25 cellular contexts compared by ENCODE assay signal in genomic region chr7:90593205-90593604, GRCh38. TPM values are rescaled to one million over a fixed set of nuclear protein-coding genes. Genes with fewer than 3 reads are reported as not detected.
DNase-seq lines count a peak whose midpoint lies in the region; ATAC-seq, FAIRE-seq and TF ChIP-seq lines count a peak whose summit lies in the region.
"Had no signal": no experiment of that assay in that cellular context is flagged by ENCODE, and none has a peak within 500 bp of the region (broad histone marks: within the 10 kb centered on the region; RNA-seq: fewer than 3 reads in every experiment).

No MANE protein-coding gene starts in this region.

- TF ChIP-seq EP300 in GM12878 (IDR thresholded peaks at IDR 0.05; ENCODE audit: borderline replicate concordance in 1 of 2, control insufficient read depth in 1 of 2, low read depth in 2 of 2, low read length in 2 of 2): no peak

- intact Hi-C loops in GM12878 (cut with micrococcal nuclease; ENCODE audit: unreplicated experiment): loop anchor here (10.0 kb wide), 1 partner anchor 442 kb away; no protein-coding TSS in a partner anchor

- DNase-seq in GM12878 (ENCODE audit: low read depth, low spot score) (no peak), fibroblast of pulmonary artery (ENCODE audit: low read depth) (peak; percentile 23), Ammon's horn (ENCODE audit: low spot score) (no peak), NCI-H2081 treated with DMSO at 0.1 percent for 48 hours (lab: John Stamatoyannopoulos, UW) (no peak)
- DNase-seq: CD4-positive, CD25-positive, alpha-beta regulatory T cell; COR-L47; DMS153; H9; HFFc6; KBM-7; NCI-H1092 treated with DMSO at 0.1 percent for 48 hours; NCI-H1436 treated with DMSO at 0.1 percent for 48 hours; NCI-H1930; NCI-H2227 treated with DMSO at 0.1 percent for 48 hours; NCI-H510A; NCI-H774; OCI-M1; SW 1271 had no signal

- no peak overlapping the region for H3K4me2 ChIP-seq in GM12878 (ENCODE audit: control insufficient read depth, insufficient read depth)

- peak overlapping the region in 2 of 3 donors; percentile 24 to 53 for H3K27ac Mint-ChIP-seq in IgD-negative memory B cell
- H3K27ac Mint-ChIP-seq: CD4-positive, CD25-positive, alpha-beta regulatory T cell; H9 had no signal

- peaks cover 0 to 6% (median 0%) of the 10 kb centered on the region in 3 donors for H3K9me3 Mint-ChIP-seq in IgD-negative memory B cell
- H3K9me3 Mint-ChIP-seq: HFFc6 had no signal

- SMC1A ChIA-PET in GM12878 (lab: Charles Lee; ENCODE audit: uncharacterized antibody, unreplicated experiment): interaction anchor here (1.0 to 7.3 kb wide), 3 partner anchors 15 to 441 kb away, joined by 3 to 45 read pairs (median 3); no protein-coding TSS in a partner anchor

- RAD21 ChIA-PET in GM12878 (lab: Charles Lee; ENCODE audit: unreplicated experiment): interaction anchor here (0.7 kb wide), 1 partner anchor 138 kb away, joined by 3 read pairs; no protein-coding TSS in a partner anchor

- H2AFZ ChIP-seq in ACC112 (ENCODE audit: low read length, unreplicated experiment) (no peak overlapping the region), GM12878 (ENCODE audit: control insufficient read depth, low read depth, low read length) (no peak overlapping the region)

- BruUV-seq in GM12878 (replicated peaks; lab: Mats Ljungman, UMichigan): no TSS peak

- no peak for TF ChIP-seq RAD21 in GM12878 (IDR thresholded peaks at IDR 0.05; ENCODE audit: insufficient read depth, low read depth, low read length)

- peaks cover 16 to 24% (median 19%) of the 10 kb centered on the region in 3 donors for H3K4me1 Mint-ChIP-seq in IgD-negative memory B cell

- H3K36me3 ChIP-seq in ACC112 (ENCODE audit: insufficient read depth, low read length) (0 out of 2 replicates have a peak, but pooled peaks cover 3% of the 10 kb centered on the region), GM12878 (ENCODE audit: control insufficient read depth in 2 of 2, insufficient read depth in 2 of 2, low read length in 1 of 2) (no peaks in the 10 kb centered on the region)

- H3K4me1 ChIP-seq in ACC112 (ENCODE audit: control insufficient read depth, insufficient read depth, low read length, unreplicated experiment) (peaks cover 36% of the 10 kb centered on the region), GM12878 (ENCODE audit: control insufficient read depth, insufficient read depth, low read length) (no peaks in the 10 kb centered on the region)

- 0 out of 2 replicates have a peak overlapping the region, but pooled peaks have one; percentile 7 for H3K4me3 ChIP-seq in ACC112 (ENCODE audit: low read depth, low read length)
- H3K4me3 ChIP-seq in GM12878: no peak overlapping the region
- H3K4me3 ChIP-seq in fibroblast of pulmonary artery (replicated peaks; ENCODE audit: low read depth, low read length): no peak overlapping the region

- FAIRE-seq in GM12878 (lab: Jason Lieb, UNC): peak; percentile 18
- FAIRE-seq: GM18507 had no signal

- TF ChIP-seq POLR2A in GM12878 (IDR thresholded peaks at IDR 0.05; ENCODE audit: low read depth, low read length): no peak

- ATAC-seq in GM12878 (no peak), GM21717 (IDR thresholded peaks at IDR 0.05; ENCODE audit: unreplicated experiment) (no peak), GM21515 (IDR thresholded peaks at IDR 0.05; ENCODE audit: unreplicated experiment) (no peak)
- ATAC-seq: Right ventricle myocardium inferior had no signal

- CTCF ChIA-PET in GM12878 (lab: Yijun Ruan, JAX): interaction anchor here (0.9 to 1.6 kb wide), 3 partner anchors 36 to 441 kb away, joined by 3 to 6 read pairs (median 3); no protein-coding TSS in a partner anchor

- in situ Hi-C loops in GM12878 (cut with MboI): no loop called here

- TF ChIP-seq CTCF in GM12878 (IDR thresholded peaks at IDR 0.05 in 2 of 3, conservative IDR thresholded peaks at IDR 0.05 in 1 of 3; ENCODE audit: control insufficient read depth in 2 of 3, extremely low read depth in 1 of 3, insufficient read depth in 1 of 3, low read depth in 3 of 3, low read length in 3 of 3) (no peak), fibroblast of pulmonary artery (IDR thresholded peaks at IDR 0.05; ENCODE audit: low read length, missing control alignments) (no peak)

- no peaks in the 10 kb centered on the region for H3K27me3 Mint-ChIP-seq in IgD-negative memory B cell

- no peaks in the 10 kb centered on the region for H3K36me3 Mint-ChIP-seq in IgD-negative memory B cell
- H3K36me3 Mint-ChIP-seq: CD4-positive, CD25-positive, alpha-beta regulatory T cell had no signal

- H3K79me2 ChIP-seq in ACC112 (ENCODE audit: control insufficient read depth, insufficient read depth, low read length, unreplicated experiment) (peaks cover 28% of the 10 kb centered on the region), GM12878 (ENCODE audit: control insufficient read depth, insufficient read depth, low read length) (peaks cover 11% of the 10 kb centered on the region)

- H3K27ac ChIP-seq in ACC112 (ENCODE audit: low read depth, low read length) (no peak overlapping the region), GM12878 (ENCODE audit: control insufficient read depth, insufficient read depth) (no peak overlapping the region)

- H3K27me3 ChIP-seq in ACC112 (ENCODE audit: insufficient read depth, low read length) (no peaks in the 10 kb centered on the region), GM12878 (replicated peaks in 1 of 2; ENCODE audit: control insufficient read depth in 2 of 2, insufficient read depth in 2 of 2, low read length in 1 of 2) (no peaks in the 10 kb centered on the region)

- H3K9ac ChIP-seq in GM12878 (ENCODE audit: control insufficient read depth, insufficient read depth, low read length): no peak overlapping the region

- POLR2A ChIA-PET in GM12878 (lab: Charles Lee): no interaction called here

- H3K4me3 Mint-ChIP-seq in IgD-negative memory B cell: peak overlapping the region in 1 of 4 donors; percentile 91
- H3K4me3 Mint-ChIP-seq: H9, HFFc6 had no signal

- no peaks in the 10 kb centered on the region for H4K20me1 ChIP-seq in GM12878 (ENCODE audit: control insufficient read depth, insufficient read depth)

- no peaks in the 10 kb centered on the region for H3K9me3 ChIP-seq in GM12878 (replicated peaks; ENCODE audit: control insufficient read depth, insufficient read depth, low read length)

TF ChIP-seq in GM12878, 131 proteins besides CTCF, POLR2A, EP300 and RAD21:
- TF ChIP-seq RFX5 (IDR thresholded peaks at IDR 0.05; ENCODE audit: low read depth, low read length) (no peak), SUZ12 (IDR thresholded peaks at IDR 0.05; ENCODE audit: unreplicated experiment) (no peak), PAX5 (IDR thresholded peaks at IDR 0.05; ENCODE audit: borderline replicate concordance, low read depth, low read length) (no peak), ATF7 (IDR thresholded peaks at IDR 0.05; ENCODE audit: low read depth) (no peak), EGR1 (IDR thresholded peaks at IDR 0.05; ENCODE audit: borderline replicate concordance in 1 of 2, low read depth in 2 of 2, low read length in 2 of 2) (no peak), CBX3 (IDR thresholded peaks at IDR 0.05; ENCODE audit: borderline replicate concordance, low read depth) (no peak), POLR2AphosphoS5 (IDR thresholded peaks at IDR 0.05; ENCODE audit: low read length) (no peak), TCF7 (IDR thresholded peaks at IDR 0.05; ENCODE audit: borderline replicate concordance) (no peak), E2F4 (IDR thresholded peaks at IDR 0.05; ENCODE audit: low read depth, low read length) (no peak), SMAD1 (IDR thresholded peaks at IDR 0.05; ENCODE audit: low read depth, partially characterized antibody) (no peak), BACH1 (IDR thresholded peaks at IDR 0.05; ENCODE audit: borderline replicate concordance) (no peak), ZZZ3 (IDR thresholded peaks at IDR 0.05; ENCODE audit: control insufficient read depth, insufficient read length, low read depth) (no peak), ETV6 (conservative IDR thresholded peaks at IDR 0.05 in 1 of 2, IDR thresholded peaks at IDR 0.05 in 1 of 2; ENCODE audit: borderline replicate concordance in 1 of 2, low read depth in 1 of 2) (no peak)

RNA-seq across cellular contexts. Expression of gene CDK14, which starts 2.9 kb away (rescaled TPM):
- polyA plus RNA-seq in IgD-negative memory B cell (53.0 TPM), GM12878 (2011; rRNA removed) (24.3 and 33.2 TPM in 2 replicates), GM12878 (2014; fragmentation: Illumina TruSeq; extraction: Trizol) (30.9 and 31.6 TPM in 2 replicates), GM12878 (2014; fragmentation: Nextera tagmentation; extraction: Ambion mirVana) (1 to 10 TPM; 6.5 to 7.3 TPM), GM12878 (2014; rRNA removed) (14.3 and 16.1 TPM in 2 replicates), GM12878 (2016; fragmentation: Nextera tagmentation; extraction: Ambion mirVana) (10 to 100 TPM; 12.7 to 24.1 TPM)
- 204 and 221 TPM in 2 replicates for total RNA-seq in GM12878 (2013; cell fraction: nucleolus; rRNA removed)
- total RNA-seq in GM12878 (2014; rRNA removed) (29.6 and 33.3 TPM in 2 replicates), GM12878 (2014; rRNA removed; fragmentation: Illumina TruSeq; extraction: Trizol) (39.3 and 47.1 TPM in 2 replicates), GM12878 (2021) (56.7 and 61.3 TPM in 2 replicates)
- polyA plus RNA-seq in GM12878 (2011; ENCODE audit: low read depth): 4.0 TPM
- 10.8 and 12.3 TPM in 2 replicates for polyA plus RNA-seq in GM12878 (2011; cell fraction: cytosol; rRNA removed)
- polyA plus RNA-seq in GM12878 (2011; cell fraction: nucleus; rRNA removed): 26.0 and 33.3 TPM in 2 replicates
- 6.8 and 7.4 TPM in 2 replicates for polyA plus RNA-seq in GM12878 (2012)
- 78.9 and 108 TPM in 2 replicates for polyA minus RNA-seq in GM12878 (2011; rRNA and poly(A)+ RNA removed)
- polyA minus RNA-seq in GM12878 (2011; cell fraction: cytosol; rRNA and poly(A)+ RNA removed): 13.1 and 18.1 TPM in 2 replicates
- 106 and 146 TPM in 2 replicates for polyA minus RNA-seq in GM12878 (2011; cell fraction: nucleus; rRNA and poly(A)+ RNA removed)
- total RNA-seq: G401 had no signal
